10 cellular contexts compared by ENCODE assay signal in genomic region chr3:41522620-41523019, GRCh38.
DNase-seq lines count a peak whose midpoint lies in the region; ATAC-seq, FAIRE-seq and TF ChIP-seq lines count a peak whose summit lies in the region.
"Had no signal": no experiment of that assay in that cellular context is flagged by ENCODE, and none has a peak within 500 bp of the region (broad histone marks: within the 10 kb centered on the region; RNA-seq: fewer than 3 reads in every experiment).

No MANE protein-coding gene starts in this region.

- H3K9me3 ChIP-seq in pancreas (no peaks in the 10 kb centered on the region), neuronal stem cell (replicated peaks in 1 of 2; ENCODE audit: control insufficient read depth in 2 of 2, insufficient read depth in 1 of 2, low read depth in 1 of 2, low read length in 2 of 2) (no peaks in the 10 kb centered on the region)

- H2AFZ ChIP-seq in neuronal stem cell (ENCODE audit: low read length), result no peak overlapping the region

- H2AK5ac ChIP-seq in neuronal stem cell (ENCODE audit: low read depth, low read length), result no peak overlapping the region

- no peak overlapping the region for H3K4me2 ChIP-seq in neuronal stem cell (ENCODE audit: insufficient read depth, low read length, poor library complexity, severe bottlenecking)

- intact Hi-C loops in pancreas (cut with DNase I), result no loop called here

- H3K36me3 ChIP-seq in pancreas (no peaks in the 10 kb centered on the region), neuronal stem cell (replicated peaks in 1 of 2; ENCODE audit: control insufficient read depth in 2 of 2, insufficient read depth in 2 of 2, low read length in 2 of 2) (no peaks in the 10 kb centered on the region)

- FAIRE-seq in pancreas (lab: Jason Lieb, UNC), result no peak
- FAIRE-seq: astrocyte had no signal

- no peak overlapping the region for H3K4ac ChIP-seq in neuronal stem cell (ENCODE audit: low read length)

- H3K4me1 ChIP-seq in pancreas (peaks cover 0 to 5% (median 4%) of the 10 kb centered on the region in 3 donors), neuronal stem cell (ENCODE audit: control insufficient read depth in 2 of 2, insufficient read depth in 1 of 2, low read depth in 1 of 2, low read length in 2 of 2) (peaks cover 2 to 6% of the 10 kb centered on the region in 2 donors)

- ATAC-seq in GM18907 (IDR thresholded peaks at IDR 0.05; ENCODE audit: unreplicated experiment) (peak; percentile 77), GM21723 (IDR thresholded peaks at IDR 0.05; ENCODE audit: unreplicated experiment) (peak; percentile 75), HG03342 (IDR thresholded peaks at IDR 0.05; ENCODE audit: unreplicated experiment) (peak; percentile 84), pancreas (peak in 3 of 4 donors; percentile 23 to 70 (median 60)), GM19023 (IDR thresholded peaks at IDR 0.05; ENCODE audit: unreplicated experiment) (no peak)
- ATAC-seq: natural killer cell treated with Interleukin-12 subunit alpha and Interleukin-12 subunit beta and Interleukin-15 and Interleukin-18, amount 100 ng/mL, for 72 hours had no signal

- H3K27ac ChIP-seq in pancreas (no peak overlapping the region), neuronal stem cell (replicated peaks; ENCODE audit: low read length) (no peak overlapping the region)

- H3K23ac ChIP-seq in neuronal stem cell (ENCODE audit: low read depth, low read length, poor library complexity), result no peak overlapping the region

- H2BK12ac ChIP-seq in neuronal stem cell (ENCODE audit: low read length), result no peak overlapping the region

- H3K14ac ChIP-seq in neuronal stem cell (ENCODE audit: low read length), result no peak overlapping the region

- H3K18ac ChIP-seq in neuronal stem cell (ENCODE audit: low read length), result no peak overlapping the region

- H2BK5ac ChIP-seq in neuronal stem cell (ENCODE audit: low read length), result no peak overlapping the region

- H3K9ac ChIP-seq in neuronal stem cell (ENCODE audit: low read depth, low read length, poor library complexity), result no peak overlapping the region

- H4K8ac ChIP-seq in neuronal stem cell (ENCODE audit: low read depth, low read length), result no peak overlapping the region

- H3K27me3 ChIP-seq in pancreas (no peaks in the 10 kb centered on the region), neuronal stem cell (ENCODE audit: control insufficient read depth in 3 of 3, insufficient read depth in 3 of 3, low read depth in 1 of 3, low read length in 3 of 3) (no peaks in the 10 kb centered on the region)

- H4K91ac ChIP-seq in neuronal stem cell (ENCODE audit: low read depth, low read length, poor library complexity), result no peak overlapping the region

- DNase-seq in pancreas, result peak; percentile 34 to 72 (median 42)
- DNase-seq in NCI-H2227 (lab: John Stamatoyannopoulos, UW; ENCODE audit: unreplicated experiment), result no peak
- no peak for DNase-seq in neuronal stem cell (ENCODE audit: low spot score)
- DNase-seq: activated CD8-positive, alpha-beta memory T cell treated with anti-CD3 and anti-CD28 coated beads for 24 hours had no signal

- 49 to 69% methylated on average over 3 of the region's 3 CpGs for WGBS in pancreas, 2 donors
- WGBS in neuronal stem cell (ENCODE audit: extremely low coverage in 2 of 2, insufficient read length in 2 of 2, insufficient replicate concordance in 1 of 2), 2 donors, result no CpG with 5 or more reads among the region's 3 CpGs

- no peak overlapping the region for H2BK120ac ChIP-seq in neuronal stem cell (ENCODE audit: low read depth, low read length)

- no peaks in the 10 kb centered on the region for H3K79me1 ChIP-seq in neuronal stem cell (ENCODE audit: low read depth, low read length)

- H2BK15ac ChIP-seq in neuronal stem cell (ENCODE audit: low read length), result no peak overlapping the region

- TF ChIP-seq CTCF in pancreas (IDR thresholded peaks at IDR 0.05), result no peak

- H3K4me3 ChIP-seq in pancreas (no peak overlapping the region), neuronal stem cell (ENCODE audit: low read length in 2 of 2) (no peak overlapping the region)

Comparison
In these comparisons a context has a peak if more than half of its experiments do, and no peak if none do; other contexts are left out.
1. DNase-seq: peak in pancreas (6 of 6); none in NCI-H2227 (single experiment) and neuronal stem cell (single experiment).